Comparison of ENCODE assay signal across 29 cellular contexts in the genomic region with DNA sequence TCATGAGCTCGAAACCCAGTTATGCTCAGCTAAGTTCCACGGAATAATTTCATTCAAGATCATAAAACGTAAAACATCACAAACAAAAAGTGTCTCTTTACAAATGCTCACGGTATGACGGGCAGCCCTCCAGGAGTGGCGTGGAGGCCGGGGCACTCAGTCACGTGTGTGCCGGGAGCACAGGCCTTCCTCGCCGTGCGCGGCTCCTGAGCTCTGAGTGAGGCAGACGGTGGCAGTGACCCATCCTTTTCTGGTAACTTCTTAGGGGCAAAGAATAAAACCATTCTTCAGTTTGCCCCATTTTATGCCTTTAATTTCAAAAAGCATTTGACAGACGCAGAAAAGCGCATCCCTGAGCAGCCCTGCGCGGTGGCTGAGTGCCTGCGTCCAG.
A peak's percentile ranks its signal among the peaks of the same experiment; 100 is the strongest.
DNase-seq lines count a peak whose midpoint lies in the region; ATAC-seq and TF ChIP-seq lines count a peak whose summit lies in the region.
"Had no signal": no experiment of that assay in that cellular context is flagged by ENCODE, and none has a peak within 500 bp of the region (broad histone marks: within the 10 kb centered on the region; RNA-seq: fewer than 3 reads in every experiment).

No MANE protein-coding gene starts in this region.

- no peak overlapping the region for H2BK5ac ChIP-seq in mesenchymal stem cell (ENCODE audit: low read depth, low read length, poor library complexity, severe bottlenecking)

- CTCF ChIA-PET in WTC11 (lab: Charles Lee): interaction anchor here (1.0 to 1.2 kb wide), 3 partner anchors 10 to 51 kb away, joined by 3 to 4 read pairs (median 4); no protein-coding TSS in a partner anchor

- H2BK120ac ChIP-seq in mesenchymal stem cell (ENCODE audit: low read depth, low read length): no peak overlapping the region

- no peaks in the 10 kb centered on the region for H3K27me3 Mint-ChIP-seq in WTC11 (ENCODE audit: low read depth)

- WGBS in heart left ventricle, 4 donors: 80 to 84% (median 83%) methylated on average over 19 of the region's 19 CpGs
- WGBS in mesenchymal stem cell: 92% methylated on average over 19 of the region's 19 CpGs
- WGBS in smooth muscle cell (ENCODE audit: low lambda C conversion rate): 86% methylated on average over 19 of the region's 19 CpGs

- ATAC-seq in WTC11: no peak
- peak in 3 of 4 donors; percentile 20 to 51 (median 36) for ATAC-seq in heart left ventricle
- ATAC-seq in HG03469 (IDR thresholded peaks at IDR 0.05; ENCODE audit: unreplicated experiment): no peak
- ATAC-seq: natural killer cell; right lobe of liver; SK-N-SH treated with all-trans-retinoic acid at 6 μM for 48 hours; stimulated activated naive CD8-positive, alpha-beta T cell treated with anti-CD3 and anti-CD28 coated beads, Interleukin-15, Interleukin-2, amounts not matched to agents 100 U/mL and 50 U/mL, for 24 hours had no signal

- intact Hi-C loops in heart left ventricle (cut with DNase I): no loop called here

- no peak overlapping the region for H3K18ac ChIP-seq in mesenchymal stem cell (ENCODE audit: low read depth in 1 of 2, low read length in 2 of 2)

- no peak overlapping the region for H3K4ac ChIP-seq in mesenchymal stem cell (ENCODE audit: low read depth in 1 of 2, low read length in 2 of 2)

- H4K8ac ChIP-seq in mesenchymal stem cell (ENCODE audit: low read length): no peak overlapping the region

- no peak overlapping the region for H3K14ac ChIP-seq in mesenchymal stem cell (ENCODE audit: low read length in 2 of 2)

- H3K23ac ChIP-seq in mesenchymal stem cell (ENCODE audit: low read length in 2 of 2): no peak overlapping the region

- peaks cover 59% of the 10 kb centered on the region for H3K4me1 Mint-ChIP-seq in WTC11

- DNase-seq in WTC11 (ENCODE audit: low spot score) (no peak), heart left ventricle (peak in 1 of 5 donors; percentile 12), mesenchymal stem cell (no peak), smooth muscle cell (lab: John Stamatoyannopoulos, UW; ENCODE audit: unreplicated experiment) (no peak), WERI-Rb-1 (no peak)
- no peak for DNase-seq in stimulated activated naive CD4-positive, alpha-beta T cell (lab: John Stamatoyannopoulos, UW)
- DNase-seq in activated T-cell treated with anti-CD3 and anti-CD28 coated beads, Interleukin-2, amount 50 U/mL, for 48 hours: no peak
- DNase-seq: ACHN; activated CD4-positive, alpha-beta T cell treated with anti-CD3 and anti-CD28 coated beads for 4 hours; activated gamma-delta T cell treated with Interleukin-2 at 50 U/mL for 16 hours; BE2C; brain microvascular endothelial cell; effector CD8-positive, alpha-beta T cell; erythroblast; foreskin fibroblast; GOT3; natural killer cell; NCI-H146; NCI-H2107; NCI-H774; stimulated activated CD4-positive, alpha-beta T cell treated with anti-CD3 and anti-CD28 coated beads, Interleukin-15, amount 100 ng/mL, for 24 hours; stimulated activated naive CD8-positive, alpha-beta T cell treated with anti-CD3 and anti-CD28 coated beads, Interleukin-15, Interleukin-2, amounts not matched to agents 100 U/mL and 50 U/mL, for 24 hours; T-helper 2 cell; thyroid gland had no signal

- H3K9me3 Mint-ChIP-seq in WTC11: no peaks in the 10 kb centered on the region
- H3K9me3 Mint-ChIP-seq: natural killer cell had no signal

- H3K9me3 ChIP-seq in heart left ventricle (no peaks in the 10 kb centered on the region), mesenchymal stem cell (ENCODE audit: control insufficient read depth, low read length) (no peaks in the 10 kb centered on the region), smooth muscle cell (replicated peaks; ENCODE audit: low read depth) (no peaks in the 10 kb centered on the region), WERI-Rb-1 (ENCODE audit: severe bottlenecking) (peaks cover 3% of the 10 kb centered on the region)
- H3K9me3 ChIP-seq: BE2C, right lobe of liver, thyroid gland had no signal

- no peak for TF ChIP-seq POLR2A in heart left ventricle (IDR thresholded peaks at IDR 0.05)

- no peak overlapping the region for H3K4me3 Mint-ChIP-seq in WTC11
- H3K4me3 Mint-ChIP-seq: natural killer cell had no signal

- peaks cover 6% of the 10 kb centered on the region for H3F3A ChIP-seq in smooth muscle cell (ENCODE audit: low read depth)

- no peak overlapping the region for H4K91ac ChIP-seq in mesenchymal stem cell (ENCODE audit: low read length)

- H3K4me2 ChIP-seq in mesenchymal stem cell (ENCODE audit: low read length, poor library complexity, severe bottlenecking): no peak overlapping the region
- peak overlapping the region; percentile 2 for H3K4me2 ChIP-seq in smooth muscle cell

- POLR2A ChIA-PET in WTC11 (lab: Charles Lee): no interaction called here

- no peak overlapping the region for H2BK15ac ChIP-seq in mesenchymal stem cell (ENCODE audit: low read depth, poor library complexity, severe bottlenecking)

- TF ChIP-seq CTCF in WTC11 (IDR thresholded peaks at IDR 0.05) (no peak), heart left ventricle (IDR thresholded peaks at IDR 0.05) (no peak), smooth muscle cell (IDR thresholded peaks at IDR 0.05; ENCODE audit: borderline replicate concordance, insufficient read depth, poor library complexity, severe bottlenecking) (no peak), WERI-Rb-1 (IDR thresholded peaks at IDR 0.05; ENCODE audit: low read depth, low read length) (no peak)

- H3K4me1 ChIP-seq in heart left ventricle (peaks cover 0 to 22% (median 12%) of the 10 kb centered on the region in 12 donors), mesenchymal stem cell (ENCODE audit: control insufficient read depth, insufficient read depth, low read depth, low read length) (peaks cover 14% of the 10 kb centered on the region), smooth muscle cell (ENCODE audit: low read depth) (peaks cover 7% of the 10 kb centered on the region)
- H3K4me1 ChIP-seq: BE2C had no signal

- peak overlapping the region in 3 of 12 donors; percentile 1 to 48 (median 39) for H3K27ac ChIP-seq in heart left ventricle
- H3K27ac ChIP-seq in mesenchymal stem cell (ENCODE audit: low read length, poor library complexity, severe bottlenecking): no peak overlapping the region
- H3K27ac ChIP-seq in smooth muscle cell (ENCODE audit: low read depth): peak overlapping the region; percentile 58
- no peak overlapping the region for H3K27ac ChIP-seq in WERI-Rb-1
- H3K27ac ChIP-seq: brain microvascular endothelial cell, right lobe of liver, RWPE1, thyroid gland had no signal

- peaks cover 28% of the 10 kb centered on the region for H4K20me1 ChIP-seq in smooth muscle cell (ENCODE audit: low read depth)

- peaks cover 16% of the 10 kb centered on the region for H3K79me2 ChIP-seq in smooth muscle cell (ENCODE audit: low read depth)
- H3K79me2 ChIP-seq: parathyroid adenoma had no signal

- H3K36me3 ChIP-seq in heart left ventricle (no peaks in the 10 kb centered on the region), mesenchymal stem cell (ENCODE audit: control insufficient read depth in 1 of 2, insufficient read depth in 2 of 2, low read depth in 1 of 2, low read length in 2 of 2) (peaks cover 0 to 13% of the 10 kb centered on the region in 2 experiments), smooth muscle cell (ENCODE audit: low read depth) (no peaks in the 10 kb centered on the region), WERI-Rb-1 (no peaks in the 10 kb centered on the region; the same call in 1 of the 2 replicates)
- H3K36me3 ChIP-seq: BE2C, brain microvascular endothelial cell, right lobe of liver, thyroid gland had no signal

- no peak overlapping the region for H2BK12ac ChIP-seq in mesenchymal stem cell (ENCODE audit: low read length in 2 of 2)

- peak overlapping the region; percentile 70 for H3K27ac Mint-ChIP-seq in WTC11

- H3K4me3 ChIP-seq in heart left ventricle (no peak overlapping the region), mesenchymal stem cell (ENCODE audit: insufficient read depth in 1 of 2, low read depth in 1 of 2, low read length in 2 of 2) (peak overlapping the region in 1 of 2 experiments; percentile 34), smooth muscle cell (no peak overlapping the region), WERI-Rb-1 (ENCODE audit: low read depth, low read length) (no peak overlapping the region)
- H3K4me3 ChIP-seq: right lobe of liver, thyroid gland had no signal

- H3K36me3 Mint-ChIP-seq in WTC11: no peaks in the 10 kb centered on the region
- H3K36me3 Mint-ChIP-seq: natural killer cell had no signal

- peak overlapping the region; percentile 79 for H3K9ac ChIP-seq in mesenchymal stem cell (ENCODE audit: low read length)
- H3K9ac ChIP-seq in smooth muscle cell (ENCODE audit: low read depth): no peak overlapping the region
- H3K9ac ChIP-seq: parathyroid adenoma had no signal

- no peaks in the 10 kb centered on the region for H3K27me3 ChIP-seq in heart left ventricle
- H3K27me3 ChIP-seq in mesenchymal stem cell (ENCODE audit: control insufficient read depth in 1 of 2, insufficient read depth in 1 of 2, low read length in 2 of 2): no peaks in the 10 kb centered on the region
- H3K27me3 ChIP-seq in smooth muscle cell (ENCODE audit: low read depth): no peaks in the 10 kb centered on the region
- H3K27me3 ChIP-seq in WERI-Rb-1 (ENCODE audit: insufficient read depth, low read depth, severe bottlenecking): no peaks in the 10 kb centered on the region
- H3K27me3 ChIP-seq: BE2C, brain microvascular endothelial cell, right lobe of liver, thyroid gland had no signal

- peaks cover 35% of the 10 kb centered on the region for H3K79me1 ChIP-seq in mesenchymal stem cell (replicated peaks; ENCODE audit: low read length, poor library complexity, severe bottlenecking)

- H2AFZ ChIP-seq in mesenchymal stem cell (ENCODE audit: low read depth, low read length) (no peak overlapping the region), smooth muscle cell (ENCODE audit: low read depth) (no peak overlapping the region)
- H2AFZ ChIP-seq: parathyroid adenoma had no signal

- H2AK5ac ChIP-seq in mesenchymal stem cell (ENCODE audit: low read length, severe bottlenecking): no peak overlapping the region

TF ChIP-seq in WTC11, 78 proteins besides CTCF, POLR2A, EP300 and RAD21 (continues in another document):
- TF ChIP-seq NR2C2 (CRISPR knock-in tag; IDR thresholded peaks at IDR 0.05): no peak
- TF ChIP-seq ZNF121 (CRISPR knock-in tag; IDR thresholded peaks at IDR 0.05): no peak
- TF ChIP-seq TCF7 (CRISPR knock-in tag; IDR thresholded peaks at IDR 0.05; ENCODE audit: low read depth): no peak
- no peak for TF ChIP-seq GABPB1 (CRISPR knock-in tag; IDR thresholded peaks at IDR 0.05)

Comparison
In these comparisons a context has a peak if more than half of its experiments do, and no peak if none do; other contexts are left out.
1. ATAC-seq: peak in heart left ventricle (3 of 4); none in WTC11 (single experiment) and HG03469 (single experiment).